9 cellular contexts compared by ENCODE assay signal in the genomic region with DNA sequence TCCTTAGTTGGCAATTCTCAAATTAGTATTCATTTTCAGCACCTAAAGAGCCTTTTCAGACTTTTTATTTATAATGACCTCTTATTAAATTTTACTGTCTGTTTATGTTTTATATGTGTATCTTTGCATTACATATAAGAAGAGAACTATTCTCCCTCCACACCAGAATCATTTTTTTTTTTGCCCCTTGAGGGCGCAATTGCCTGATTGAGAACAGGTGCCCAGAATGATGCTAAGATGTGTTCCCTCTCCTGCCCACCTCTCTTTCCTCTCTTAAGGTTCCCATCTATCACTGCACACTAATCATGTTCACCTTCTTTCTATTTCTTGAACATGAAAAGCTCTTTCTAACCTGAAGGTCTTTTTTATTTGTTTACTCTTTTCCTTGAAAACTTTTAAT. TPM values are rescaled to one million over a fixed set of nuclear protein-coding genes. Genes with fewer than 3 reads are reported as not detected.
DNase-seq lines count a peak whose midpoint lies in the region; ATAC-seq and TF ChIP-seq lines count a peak whose summit lies in the region.
"Had no signal": no experiment of that assay in that cellular context is flagged by ENCODE, and none has a peak within 500 bp of the region (broad histone marks: within the 10 kb centered on the region; RNA-seq: fewer than 3 reads in every experiment).

No MANE protein-coding gene starts in this region.

- no peak overlapping the region for H3K4me2 ChIP-seq in DOHH2 (ENCODE audit: low read length)

- TF ChIP-seq EP300 in suprapubic skin (IDR thresholded peaks at IDR 0.05): no peak

- H3K79me2 ChIP-seq in DOHH2 (ENCODE audit: control insufficient read depth, low read length): no peaks in the 10 kb centered on the region

- peaks cover 5% of the 10 kb centered on the region; the same call in 1 of the 2 replicates for H3K4me1 ChIP-seq in DOHH2 (ENCODE audit: control insufficient read depth, low read length)
- H3K4me1 ChIP-seq in suprapubic skin: no peaks in the 10 kb centered on the region

- H3K27me3 ChIP-seq in DOHH2 (ENCODE audit: control insufficient read depth, low read length) (no peaks in the 10 kb centered on the region), suprapubic skin (no peaks in the 10 kb centered on the region)

- no peaks in the 10 kb centered on the region for H4K20me1 ChIP-seq in DOHH2 (ENCODE audit: control insufficient read depth, insufficient read depth, low read depth, low read length)

- no peak overlapping the region for H3K27ac ChIP-seq in DOHH2 (ENCODE audit: low read depth, low read length)
- no peak overlapping the region for H3K27ac ChIP-seq in suprapubic skin

- ATAC-seq in GM21515 (IDR thresholded peaks at IDR 0.05; ENCODE audit: unreplicated experiment) (peak; percentile 54), left ventricle myocardium superior (no peak)

- H3F3A ChIP-seq in DOHH2 (ENCODE audit: control insufficient read depth, insufficient read depth): no peaks in the 10 kb centered on the region

- intact Hi-C loops in left ventricle myocardium superior (cut with micrococcal nuclease): no loop called here

- H3K9me3 ChIP-seq in DOHH2 (ENCODE audit: control insufficient read depth, insufficient read depth, low read length): no peaks in the 10 kb centered on the region; the same call in 1 of the 2 replicates
- H3K9me3 ChIP-seq in suprapubic skin: no peaks in the 10 kb centered on the region

- H3K9me2 ChIP-seq in DOHH2 (replicated peaks; ENCODE audit: control insufficient read depth, low read length): no peaks in the 10 kb centered on the region

- TF ChIP-seq CTCF in DOHH2 (IDR thresholded peaks at IDR 0.05; ENCODE audit: low read depth, low read length, poor library complexity, severe bottlenecking) (peak; percentile 48), fibroblast of the aortic adventitia (IDR thresholded peaks at IDR 0.05; ENCODE audit: insufficient read depth, low read length) (no peak), suprapubic skin (IDR thresholded peaks at IDR 0.05) (no peak)

- 45% methylated on average over 1 of the region's 1 CpG for WGBS in suprapubic skin

- no peak overlapping the region for H3K4me3 ChIP-seq in DOHH2 (ENCODE audit: low read length)
- no peak overlapping the region for H3K4me3 ChIP-seq in fibroblast of the aortic adventitia (ENCODE audit: low read depth, low read length)
- H3K4me3 ChIP-seq in suprapubic skin: no peak overlapping the region

- DNase-seq in NCI-H2227 (lab: John Stamatoyannopoulos, UW; ENCODE audit: unreplicated experiment) (peak; percentile 66), fibroblast of the aortic adventitia (ENCODE audit: low read depth) (peak; percentile 1), suprapubic skin (ENCODE audit: low spot score in 2 of 2) (no peak), NCI-H524 treated with DMSO at 0.1 percent for 48 hours (lab: John Stamatoyannopoulos, UW) (no peak), middle frontal gyrus (ENCODE audit: extremely low spot score, low spot score) (no peak), left ventricle myocardium superior (no peak)

- H3K36me3 ChIP-seq in DOHH2 (ENCODE audit: control insufficient read depth, low read length): no peaks in the 10 kb centered on the region
- no peaks in the 10 kb centered on the region for H3K36me3 ChIP-seq in suprapubic skin

- no peak for TF ChIP-seq POLR2A in suprapubic skin (IDR thresholded peaks at IDR 0.05)

RNA-seq across cellular contexts. Expression of a gene that starts 44.2 kb away (rescaled TPM):
- not detected in 2 replicates for total RNA-seq in fibroblast of the aortic adventitia (ENCODE audit: low replicate concordance)
- not detected for total RNA-seq in suprapubic skin
- total RNA-seq in left ventricle myocardium superior: not detected
- total RNA-seq: T-helper 2 cell treated with Interferon-gamma antibody and Interleukin-4, amounts not matched to agents 100 ng/mL and 5 ng/mL, for 36 hours had no signal

RNA-seq across cellular contexts. Expression of a gene that starts 44.9 kb away (rescaled TPM):
- total RNA-seq in fibroblast of the aortic adventitia (ENCODE audit: low replicate concordance) (not detected in 2 replicates), suprapubic skin (not detected), left ventricle myocardium superior (not detected)
- total RNA-seq: T-helper 2 cell treated with Interferon-gamma antibody and Interleukin-4, amounts not matched to agents 100 ng/mL and 5 ng/mL, for 36 hours had no signal

Comparison
In these comparisons a context has a peak if more than half of its experiments do, and no peak if none do; other contexts are left out.
1. DNase-seq: peak in NCI-H2227 (single experiment) and fibroblast of the aortic adventitia (single experiment); none in suprapubic skin (0 of 2), NCI-H524 treated with DMSO at 0.1 percent for 48 hours (single experiment), middle frontal gyrus (single experiment) and left ventricle myocardium superior (single experiment).